ENCODE assay signal across 8 cellular contexts in genomic region chr10:23158370-23158769, GRCh38. TPM values are rescaled to one million over a fixed set of nuclear protein-coding genes. Genes with fewer than 3 reads are reported as not detected.
DNase-seq lines count a peak whose midpoint lies in the region; ATAC-seq and TF ChIP-seq lines count a peak whose summit lies in the region.

No MANE protein-coding gene starts in this region.

- DNase-seq in activated CD4-positive, CD25-positive, alpha-beta regulatory T cell (lab: John Stamatoyannopoulos, UW): no peak
- DNase-seq in HFF-Myc (ENCODE audit: extremely low read depth, low read depth) (peak; percentile 42), NCI-H1092 treated with DMSO at 0.1 percent for 48 hours (lab: John Stamatoyannopoulos, UW) (peak; percentile 59), T-helper 9 cell (peak; percentile 4), lower lobe of right lung (no peak), substantia nigra (lab: John Stamatoyannopoulos, UW) (peak in 27 of 49 donors; percentile 2 to 58 (median 24))

- no peaks in the 10 kb centered on the region for H3K9me3 ChIP-seq in ectodermal cell (ENCODE audit: control insufficient read depth, low read length)
- H3K9me3 ChIP-seq in lower lobe of right lung: no peaks in the 10 kb centered on the region

- peaks cover 4% of the 10 kb centered on the region for H3K4me1 ChIP-seq in ectodermal cell (ENCODE audit: control insufficient read depth, insufficient read depth, low read length)
- H3K4me1 ChIP-seq in lower lobe of right lung: peaks cover 6% of the 10 kb centered on the region

- H3K27ac ChIP-seq in ectodermal cell (ENCODE audit: insufficient read depth, low read depth, low read length, poor library complexity, severe bottlenecking) (no peak overlapping the region), lower lobe of right lung (no peak overlapping the region), substantia nigra (ENCODE audit: low read depth, low read length, poor library complexity, severe bottlenecking) (no peak overlapping the region)

- peak; percentile 36 to 48 for ATAC-seq in activated CD4-positive, CD25-positive, alpha-beta regulatory T cell treated with anti-CD3 and anti-CD28 coated beads, Interleukin-2, amount 50 U/mL, for 24 hours
- ATAC-seq in lower lobe of right lung: peak; percentile 74 to 88

- TF ChIP-seq CTCF in HFF-Myc (IDR thresholded peaks at IDR 0.05; ENCODE audit: low read depth, low read length, missing control alignments) (peak; percentile 83), lower lobe of right lung (IDR thresholded peaks at IDR 0.05) (peak; percentile 80)

- H3K4me3 ChIP-seq in HFF-Myc (replicated peaks; ENCODE audit: low read depth, low read length) (no peak overlapping the region), ectodermal cell (ENCODE audit: insufficient read depth, low read depth, low read length) (peak overlapping the region; percentile 14), lower lobe of right lung (no peak overlapping the region)

- H3K27me3 ChIP-seq in ectodermal cell (ENCODE audit: control insufficient read depth, insufficient read depth, low read length, poor library complexity, severe bottlenecking) (peaks cover 15% of the 10 kb centered on the region), lower lobe of right lung (ENCODE audit: low read depth) (no peaks in the 10 kb centered on the region)

- intact Hi-C loops in lower lobe of right lung (cut with DNase I): no loop called here

- H3K36me3 ChIP-seq in ectodermal cell (ENCODE audit: control insufficient read depth, insufficient read depth, low read length) (no peaks in the 10 kb centered on the region), lower lobe of right lung (no peaks in the 10 kb centered on the region)

- 2 to 6% methylated on average over 5 of the region's 5 CpGs for WGBS in ectodermal cell, 2 experiments

RNA-seq across cellular contexts. Expression of gene PTF1A, which starts 33.7 kb away (rescaled TPM):
- not detected for polyA plus RNA-seq in ectodermal cell (2013, experiment 1 of 4)
- polyA plus RNA-seq in ectodermal cell (2013, experiment 2 of 4): not detected
- polyA plus RNA-seq in ectodermal cell (2013, experiment 3 of 4): not detected
- not detected for polyA plus RNA-seq in ectodermal cell (2013, experiment 4 of 4)
- not detected for total RNA-seq in lower lobe of right lung

Comparison
In these comparisons a context has a peak if more than half of its experiments do, and no peak if none do; other contexts are left out.
1. DNase-seq: peak in HFF-Myc (single experiment), NCI-H1092 treated with DMSO at 0.1 percent for 48 hours (single experiment), T-helper 9 cell (single experiment) and substantia nigra (27 of 49); none in activated CD4-positive, CD25-positive, alpha-beta regulatory T cell (0 of 4) and lower lobe of right lung (single experiment).